ENCODE assay signal across 8 cellular contexts in the genomic region with DNA sequence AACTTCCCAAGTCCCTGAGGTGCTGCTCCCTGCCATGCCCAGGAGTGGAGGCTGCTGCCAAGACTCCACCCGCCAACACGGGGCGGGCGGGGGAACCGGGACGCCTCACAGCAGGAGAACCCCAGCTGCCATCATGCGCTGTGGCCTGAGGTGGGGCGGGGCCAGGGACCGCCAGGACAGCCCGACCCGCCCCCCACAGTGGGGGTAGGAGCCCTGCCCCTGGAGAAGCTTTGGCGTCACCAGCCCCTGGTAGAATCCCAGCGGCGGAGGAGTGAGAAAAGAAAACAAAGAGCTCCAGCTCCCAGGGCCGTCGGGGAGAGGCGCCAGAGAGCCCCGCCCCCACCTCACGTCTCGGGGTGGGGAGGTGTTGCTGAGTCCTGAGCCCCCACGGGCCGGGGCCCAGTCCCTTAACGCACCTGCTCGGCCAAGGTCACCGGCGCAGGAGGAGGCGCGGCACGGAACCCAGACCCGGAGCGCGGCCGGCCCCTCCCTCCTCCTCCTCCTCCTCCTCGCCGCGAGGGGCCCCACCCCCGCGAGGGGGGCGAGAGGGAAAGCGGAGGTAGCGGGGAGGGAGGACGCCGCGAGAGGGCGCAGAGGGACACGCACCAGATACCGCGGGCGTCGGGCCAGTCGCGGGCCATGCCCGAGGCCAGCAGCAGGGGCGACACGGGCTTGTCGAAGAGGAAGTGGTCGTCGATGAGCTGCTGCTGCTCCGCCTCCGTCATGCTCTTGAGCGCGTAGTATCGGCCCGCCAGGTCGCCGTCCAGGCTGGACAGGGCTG. TPM values are rescaled to one million over a fixed set of nuclear protein-coding genes. Genes with fewer than 3 reads are reported as not detected.
DNase-seq lines count a peak whose midpoint lies in the region; TF ChIP-seq lines count a peak whose summit lies in the region.

No MANE protein-coding gene starts in this region.

- in situ Hi-C loops in HAP-1 (cut with MboI; ENCODE audit: low sequenced_read_pairs): no loop called here

- no peak overlapping the region for H3K27ac Mint-ChIP-seq in activated CD4-positive, alpha-beta memory T cell treated with anti-CD3 and anti-CD28 coated beads for 36 hours

- intact Hi-C loops in activated CD4-positive, alpha-beta memory T cell treated with anti-CD3 and anti-CD28 coated beads for 36 hours (cut with micrococcal nuclease): loop anchor here (10.0 kb wide), 1 partner anchor 186 kb away; a partner anchor contains a TSS

- CTCF ChIA-PET in activated CD4-positive, alpha-beta memory T cell treated with anti-CD3 and anti-CD28 coated beads for 36 hours (lab: Charles Lee): interaction anchor here (0.6 to 6.8 kb wide), 6 partner anchors 9 to 208 kb away, joined by 3 to 63 read pairs (median 4); a partner anchor contains a TSS

- H3K9me3 Mint-ChIP-seq in activated CD4-positive, alpha-beta memory T cell treated with anti-CD3 and anti-CD28 coated beads for 36 hours: no peaks in the 10 kb centered on the region

- no peak; the same call in 1 of the 2 replicates for TF ChIP-seq CTCF in C4-2B (conservative IDR thresholded peaks at IDR 0.05)

- peak overlapping the region; percentile 32 for H3K4me3 Mint-ChIP-seq in activated CD4-positive, alpha-beta memory T cell treated with anti-CD3 and anti-CD28 coated beads for 36 hours

- no peaks in the 10 kb centered on the region for H3K27me3 ChIP-seq in HAP-1 (ENCODE audit: low read depth)

- peak overlapping the region; percentile 75 for H3K4me3 ChIP-seq in HAP-1

- H3K27me3 Mint-ChIP-seq in activated CD4-positive, alpha-beta memory T cell treated with anti-CD3 and anti-CD28 coated beads for 36 hours: peaks cover 5% of the 10 kb centered on the region

- POLR2A ChIA-PET in activated CD4-positive, alpha-beta memory T cell treated with anti-CD3 and anti-CD28 coated beads for 36 hours (lab: Charles Lee): interaction anchor here (0.6 kb wide), 1 partner anchor 382 kb away, joined by 3 read pairs; no protein-coding TSS in a partner anchor

- H3K9me3 ChIP-seq in HAP-1: no peaks in the 10 kb centered on the region

- H3K36me3 Mint-ChIP-seq in activated CD4-positive, alpha-beta memory T cell treated with anti-CD3 and anti-CD28 coated beads for 36 hours: no peaks in the 10 kb centered on the region

- H3K4me1 ChIP-seq in HAP-1: peaks cover 3% of the 10 kb centered on the region; the same call in 1 of the 2 replicates

- DNase-seq in HAP-1 (ENCODE audit: low spot score in 2 of 2) (peak; percentile 65 to 91), NCI-H460 (ENCODE audit: extremely low read depth, low read depth) (peak; percentile 82), medulla oblongata (ENCODE audit: extremely low spot score) (peak; percentile 83), OCI-M2 (lab: John Stamatoyannopoulos, UW; ENCODE audit: unreplicated experiment) (no peak)
- peak; percentile 70 for DNase-seq in activated CD4-positive, alpha-beta memory T cell treated with anti-CD3 and anti-CD28 coated beads for 36 hours
- peak; percentile 60 for DNase-seq in effector CD8-positive, alpha-beta T cell (lab: John Stamatoyannopoulos, UW)
- peak; percentile 30 to 34 for DNase-seq in stimulated activated CD8-positive, alpha-beta memory T cell treated with anti-CD3 and anti-CD28 coated beads, Interleukin-15, amount 100 ng/mL, for 48 hours (ENCODE audit: low read depth in 2 of 2)

- H3K27ac ChIP-seq in C4-2B: peak overlapping the region; percentile 96

- peaks cover 29% of the 10 kb centered on the region for H3K36me3 ChIP-seq in HAP-1 (replicated peaks)

- H3K4me1 Mint-ChIP-seq in activated CD4-positive, alpha-beta memory T cell treated with anti-CD3 and anti-CD28 coated beads for 36 hours (ENCODE audit: low read depth): peaks cover 9% of the 10 kb centered on the region

RNA-seq across cellular contexts. Expression of a gene that starts 1.8 kb away (rescaled TPM):
- 186 and 217 TPM in 2 replicates for total RNA-seq in NCI-H460 (2014; rRNA removed; shearing (Covaris generic))
- 461 and 495 TPM in 2 replicates for polyA plus RNA-seq in NCI-H460 (2014; cell fraction: nucleus; rRNA removed)
- total RNA-seq in activated CD4-positive, alpha-beta memory T cell treated with anti-CD3 and anti-CD28 coated beads for 36 hours: 1 to 10 TPM; 5.9 to 6.1 TPM

RNA-seq across cellular contexts. Expression of a gene that starts 8.1 kb away (rescaled TPM):
- total RNA-seq in NCI-H460 (2014; rRNA removed; shearing (Covaris generic)): 11.6 and 13.5 TPM in 2 replicates
- 74.9 and 76.0 TPM in 2 replicates for polyA plus RNA-seq in NCI-H460 (2014; cell fraction: nucleus; rRNA removed)
- total RNA-seq in activated CD4-positive, alpha-beta memory T cell treated with anti-CD3 and anti-CD28 coated beads for 36 hours: 1 to 10 TPM; 7.4 to 7.6 TPM

RNA-seq across cellular contexts. Expression of a gene that starts 41.6 kb away (rescaled TPM):
- total RNA-seq in NCI-H460 (2014; rRNA removed; shearing (Covaris generic)): 26.9 and 32.5 TPM in 2 replicates
- polyA plus RNA-seq in NCI-H460 (2014; cell fraction: nucleus; rRNA removed): 16.2 and 23.3 TPM in 2 replicates
- total RNA-seq in activated CD4-positive, alpha-beta memory T cell treated with anti-CD3 and anti-CD28 coated beads for 36 hours: 10 to 100 TPM; 23.2 to 23.8 TPM

RNA-seq across cellular contexts. Expression of a gene that starts 41.9 kb away (rescaled TPM):
- 46.2 and 51.4 TPM in 2 replicates for total RNA-seq in NCI-H460 (2014; rRNA removed; shearing (Covaris generic))
- 45.2 and 66.6 TPM in 2 replicates for polyA plus RNA-seq in NCI-H460 (2014; cell fraction: nucleus; rRNA removed)
- 10 to 100 TPM; 46.2 to 48.9 TPM for total RNA-seq in activated CD4-positive, alpha-beta memory T cell treated with anti-CD3 and anti-CD28 coated beads for 36 hours

Comparison
In these comparisons a context has a peak if more than half of its experiments do, and no peak if none do; other contexts are left out.
1. RNA of a gene that starts 1.8 kb away (total RNA-seq): 186 to 217 TPM in NCI-H460; 5.9 to 6.1 TPM in activated CD4-positive, alpha-beta memory T cell treated with anti-CD3 and anti-CD28 coated beads for 36 hours; every median in the first group is over 10 times any median in the second.